In the genomic region with DNA sequence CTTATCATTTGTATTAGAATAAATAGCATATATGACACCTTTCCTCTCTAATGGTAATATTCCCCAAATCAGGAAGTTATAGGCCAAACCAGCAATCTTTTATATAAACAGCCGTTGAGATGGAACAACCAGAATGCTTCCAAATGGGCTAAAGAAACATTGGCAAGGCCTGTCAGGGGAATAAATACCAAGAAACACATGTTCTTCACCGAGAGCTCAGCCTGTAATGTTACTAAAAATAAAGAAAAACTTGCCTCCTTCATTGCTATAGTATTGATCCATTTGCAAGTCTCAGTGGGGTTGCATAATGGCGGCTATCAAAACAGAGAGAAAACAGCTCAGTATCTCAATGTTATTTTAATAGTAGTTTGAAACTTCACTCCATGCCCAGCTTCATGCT, we compare ENCODE assay signal across 18 cellular contexts.
"Had no signal": no experiment of that assay in that cellular context is flagged by ENCODE, and none has a peak within 500 bp of the region (broad histone marks: within the 10 kb centered on the region; RNA-seq: fewer than 3 reads in every experiment).

No MANE protein-coding gene starts in this region.

- H3K36me3 ChIP-seq: breast epithelium, suprapubic skin, upper lobe of left lung had no signal

- H3K4me3 ChIP-seq: breast epithelium, left ventricle myocardium inferior, suprapubic skin, upper lobe of left lung had no signal

- DNase-seq: activated B cell treated with CpG ODN at 0.5 μM for 24 hours; activated CD4-positive, alpha-beta T cell treated with anti-CD3 and anti-CD28 coated beads for 36 hours; activated CD4-positive, alpha-beta T cell treated with anti-CD3 and anti-CD28 coated beads, Interleukin-2, amount 50 U/mL, for 48 hours; activated naive CD4-positive, alpha-beta T cell treated with anti-CD3 and anti-CD28 coated beads, Interleukin-2, amount 50 U/mL, for 16 hours; activated naive CD8-positive, alpha-beta T cell treated with anti-CD3 and anti-CD28 coated beads, Interleukin-2, amount 50 U/mL, for 24 hours; activated T-cell treated with anti-CD3 and anti-CD28 coated beads, Interleukin-2, amount 50 U/mL, for 48 hours; anterior cingulate cortex; effector memory CD4-positive, alpha-beta T cell; left ventricle myocardium inferior; naive thymus-derived CD8-positive, alpha-beta T cell; retina; stimulated activated CD4-positive, alpha-beta T cell treated with anti-CD3 and anti-CD28 coated beads, Interleukin-4, amount 100 ng/mL, for 4 hours; stimulated activated naive CD8-positive, alpha-beta T cell treated with anti-CD3 and anti-CD28 coated beads, Interleukin-15, Interleukin-2, amounts not matched to agents 100 U/mL and 50 U/mL, for 24 hours; T-helper 9 cell; upper lobe of left lung had no signal

- H3K27ac ChIP-seq: breast epithelium, left ventricle myocardium inferior, suprapubic skin, upper lobe of left lung had no signal

- H3K9me3 ChIP-seq: breast epithelium, suprapubic skin, upper lobe of left lung had no signal

- ATAC-seq: activated CD4-positive, alpha-beta T cell treated with anti-CD3 and anti-CD28 coated beads for 36 hours; activated naive CD8-positive, alpha-beta T cell treated with anti-CD3 and anti-CD28 coated beads, Interleukin-2, amount 50 U/mL, for 24 hours; esophagus mucosa; naive thymus-derived CD8-positive, alpha-beta T cell; stimulated activated naive CD8-positive, alpha-beta T cell treated with anti-CD3 and anti-CD28 coated beads, Interleukin-15, Interleukin-2, amounts not matched to agents 100 U/mL and 50 U/mL, for 24 hours had no signal

- H3K4me1 ChIP-seq: breast epithelium, left ventricle myocardium inferior had no signal

- H3K27me3 ChIP-seq: breast epithelium, suprapubic skin, upper lobe of left lung had no signal
